10 cellular contexts compared by ENCODE assay signal in genomic region chr1:109876617-109877319, GRCh38. TPM values are rescaled to one million over a fixed set of nuclear protein-coding genes. Genes with fewer than 3 reads are reported as not detected.
DNase-seq lines count a peak whose midpoint lies in the region; ATAC-seq and TF ChIP-seq lines count a peak whose summit lies in the region.
"Had no signal": no experiment of that assay in that cellular context is flagged by ENCODE, and none has a peak within 500 bp of the region (broad histone marks: within the 10 kb centered on the region; RNA-seq: fewer than 3 reads in every experiment).

No MANE protein-coding gene starts in this region.

- peaks cover 60% of the 10 kb centered on the region for H3K4me1 ChIP-seq in HUES6 (ENCODE audit: control insufficient read depth, insufficient read depth, low read length)
- H3K4me1 ChIP-seq in thyroid gland = peaks cover 26 to 46% of the 10 kb centered on the region in 2 donors

- no peaks in the 10 kb centered on the region for H3K9me3 Mint-ChIP-seq in memory B cell
- H3K9me3 Mint-ChIP-seq: stimulated activated naive CD8-positive, alpha-beta T cell treated with anti-CD3 and anti-CD28 coated beads, Interleukin-15, Interleukin-2, amounts not matched to agents 100 ng/mL and 50 ng/mL, for 24 hours had no signal

- H3K36me3 Mint-ChIP-seq in memory B cell (no peaks in the 10 kb centered on the region), T-helper 17 cell (ENCODE audit: low read depth) (no peaks in the 10 kb centered on the region)

- WGBS in thyroid gland, 2 donors = 62 to 68% methylated on average over 3 to 4 of the region's 4 CpGs

- H3K4me3 ChIP-seq in HUES6 (ENCODE audit: low read depth, low read length) = no peak overlapping the region; the same call in 1 of the 2 replicates
- peak overlapping the region in 22 of 59 donors; percentile 2 to 52 (median 17) for H3K4me3 ChIP-seq in dorsolateral prefrontal cortex
- H3K4me3 ChIP-seq in thyroid gland (replicated peaks in 1 of 3) = no peak overlapping the region

- H3K27me3 Mint-ChIP-seq in memory B cell (peaks cover 5% of the 10 kb centered on the region), T-helper 17 cell (no peaks in the 10 kb centered on the region)
- H3K27me3 Mint-ChIP-seq: stimulated activated naive CD8-positive, alpha-beta T cell treated with anti-CD3 and anti-CD28 coated beads, Interleukin-15, Interleukin-2, amounts not matched to agents 100 ng/mL and 50 ng/mL, for 24 hours had no signal

- H3K27ac ChIP-seq in HUES6 (ENCODE audit: low read depth, low read length) (peak overlapping the region; percentile 76), dorsolateral prefrontal cortex (peak overlapping the region; percentile 64 to 99 (median 89)), thyroid gland (peak overlapping the region; percentile 93 to 99 (median 93))

- H3K36me3 ChIP-seq in HUES6 (ENCODE audit: control insufficient read depth, insufficient read depth, low read length) (no peaks in the 10 kb centered on the region), thyroid gland (no peaks in the 10 kb centered on the region)

- peak overlapping the region; percentile 59 for H3K9ac ChIP-seq in HUES6 (ENCODE audit: low read length)

- H3K27me3 ChIP-seq in HUES6 (ENCODE audit: control insufficient read depth, insufficient read depth, low read length) (no peaks in the 10 kb centered on the region), dorsolateral prefrontal cortex (no peaks in the 10 kb centered on the region), thyroid gland (no peaks in the 10 kb centered on the region)

- intact Hi-C loops in dorsolateral prefrontal cortex (cut with DNase I) = loop anchor here in 1 of 2 donors (5.0 to 10.0 kb wide), 2 partner anchors 36 to 108 kb away; partner anchors contain the start of genes AHCYL1 and CSF1
- intact Hi-C loops in thyroid gland (cut with DNase I) = no loop called here

- no peak for DNase-seq in dorsolateral prefrontal cortex
- DNase-seq in memory B cell (ENCODE audit: low spot score in 2 of 2) = no peak
- DNase-seq in thyroid gland = peak in 1 of 2 donors; percentile 37
- no peak for DNase-seq in HUDEP-2 (lab: John Stamatoyannopoulos, UW; ENCODE audit: unreplicated experiment in 76 of 76)
- no peak for DNase-seq in SW 1271 (lab: John Stamatoyannopoulos, UW)
- no peak for DNase-seq in GM13976 (ENCODE audit: low spot score)
- DNase-seq in T-helper 17 cell = no peak
- DNase-seq: central memory CD4-positive, alpha-beta T cell had no signal

- no peak for TF ChIP-seq POLR2A in thyroid gland (IDR thresholded peaks at IDR 0.05)

- no peak overlapping the region for H3K27ac Mint-ChIP-seq in memory B cell
- no peak overlapping the region for H3K27ac Mint-ChIP-seq in T-helper 17 cell
- H3K27ac Mint-ChIP-seq: stimulated activated naive CD8-positive, alpha-beta T cell treated with anti-CD3 and anti-CD28 coated beads, Interleukin-15, Interleukin-2, amounts not matched to agents 100 ng/mL and 50 ng/mL, for 24 hours had no signal

- H3K9me3 ChIP-seq in HUES6 (ENCODE audit: control insufficient read depth, insufficient read depth, low read depth, low read length) (no peaks in the 10 kb centered on the region), thyroid gland (no peaks in the 10 kb centered on the region), T-helper 17 cell (ENCODE audit: control insufficient read depth, low read length, poor library complexity, severe bottlenecking) (no peaks in the 10 kb centered on the region)

- ATAC-seq in memory B cell (ENCODE audit: low read depth) = peak; percentile 34
- ATAC-seq in T-helper 17 cell = no peak

- H3K4me3 Mint-ChIP-seq in memory B cell (no peak overlapping the region), T-helper 17 cell (no peak overlapping the region)
- H3K4me3 Mint-ChIP-seq: stimulated activated naive CD8-positive, alpha-beta T cell treated with anti-CD3 and anti-CD28 coated beads, Interleukin-15, Interleukin-2, amounts not matched to agents 100 ng/mL and 50 ng/mL, for 24 hours had no signal

- in situ Hi-C loops in GM13976 (cut with MboI; ENCODE audit: low sequenced_read_pairs, unreplicated experiment) = no loop called here

- H3K4me1 Mint-ChIP-seq in memory B cell (peaks cover 22% of the 10 kb centered on the region), T-helper 17 cell (peaks cover 25% of the 10 kb centered on the region)

- TF ChIP-seq CTCF in dorsolateral prefrontal cortex (IDR thresholded peaks at IDR 0.05 in 54 of 56, conservative IDR thresholded peaks at IDR 0.05 in 2 of 56; ENCODE audit: low read depth in 1 of 56, partially characterized antibody in 56 of 56) (no peak), thyroid gland (IDR thresholded peaks at IDR 0.05) (no peak), GM13976 (IDR thresholded peaks at IDR 0.05; ENCODE audit: borderline replicate concordance, control extremely low read depth, extremely low read depth, insufficient read depth, missing control alignments) (no peak)

RNA-seq across cellular contexts. Expression of gene CSF1, which starts 33.9 kb away (rescaled TPM):
- total RNA-seq in dorsolateral prefrontal cortex (10 to 100 TPM in 117 of 120 experiments, 1 to 10 TPM in 3; 8.9 to 51.5 (median 20.8) TPM), thyroid gland (100 to 1,000 TPM in 1 of 4 donors, 10 to 100 TPM in 3; 33.5 to 127 (median 62.3) TPM), T-helper 17 cell (10 to 100 TPM; 15.4 to 20.3 TPM)
